ENCODE assay signal across 25 cellular contexts in the genomic region with DNA sequence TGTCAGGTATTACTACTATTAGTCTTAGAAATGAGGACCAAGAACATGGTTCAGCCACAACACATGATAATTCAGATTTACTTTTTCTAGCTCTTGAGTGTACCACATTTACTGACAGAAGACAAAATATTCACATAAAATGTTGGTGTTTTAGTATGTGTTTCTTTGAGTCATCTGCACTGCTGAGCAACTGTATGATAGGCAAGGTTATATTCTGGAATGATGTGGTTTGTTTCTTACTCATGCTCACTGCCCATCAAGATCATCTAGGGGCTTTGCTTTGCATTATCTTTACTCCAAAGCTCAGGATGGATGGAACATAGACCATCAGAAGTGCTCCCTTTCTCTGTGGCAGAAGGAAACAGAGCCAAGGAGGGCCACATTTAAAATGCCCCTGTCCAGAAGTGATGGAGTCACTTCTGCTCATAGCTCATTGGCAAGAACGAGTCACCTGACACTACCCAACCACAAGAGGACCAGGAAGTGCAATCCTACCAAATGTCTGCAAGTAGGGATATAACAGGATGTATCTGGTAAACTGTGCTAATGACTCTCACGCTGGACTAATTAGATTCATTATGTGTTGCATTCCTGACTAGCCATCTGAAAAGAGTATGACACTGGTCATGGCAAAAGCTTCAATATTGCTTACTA.
DNase-seq lines count a peak whose midpoint lies in the region; TF ChIP-seq lines count a peak whose summit lies in the region.
"Had no signal": no experiment of that assay in that cellular context is flagged by ENCODE, and none has a peak within 500 bp of the region (broad histone marks: within the 10 kb centered on the region; RNA-seq: fewer than 3 reads in every experiment).

No MANE protein-coding gene starts in this region.

- no peak overlapping the region for H4K5ac ChIP-seq in mesendoderm (ENCODE audit: low read length)

- H4K8ac ChIP-seq in mesendoderm (ENCODE audit: low read depth, low read length): no peak overlapping the region

- H3K18ac ChIP-seq in mesendoderm (ENCODE audit: low read length): no peak overlapping the region

- no peak for TF ChIP-seq CTCF in Calu3 (IDR thresholded peaks at IDR 0.05; ENCODE audit: unreplicated experiment)

- H3K4me3 Mint-ChIP-seq in Calu3 (ENCODE audit: low read depth, unreplicated experiment): no peak overlapping the region
- H3K4me3 Mint-ChIP-seq: activated CD8-positive, alpha-beta memory T cell treated with anti-CD3 and anti-CD28 coated beads, Interleukin-2, amount 10 ng/mL, durations not matched to agents 7 days and 5 days; activated T-helper 17 cell treated with anti-CD3 and anti-CD28 coated beads, Interleukin-2, amount 50 U/mL, for 72 hours; IgD-negative memory B cell; immature natural killer cell; naive thymus-derived CD8-positive, alpha-beta T cell had no signal

- no peak overlapping the region for H2BK15ac ChIP-seq in mesendoderm (replicated peaks; ENCODE audit: low read depth)

- no peak overlapping the region for H2AK5ac ChIP-seq in mesendoderm (ENCODE audit: low read length)

- H2BK120ac ChIP-seq in mesendoderm (ENCODE audit: low read depth, low read length): no peak overlapping the region

- H3K79me1 ChIP-seq in mesendoderm (ENCODE audit: low read length): no peaks in the 10 kb centered on the region

- no peaks in the 10 kb centered on the region for H3K9me3 Mint-ChIP-seq in Calu3 (ENCODE audit: low read depth, unreplicated experiment)
- H3K9me3 Mint-ChIP-seq: activated T-helper 17 cell treated with anti-CD3 and anti-CD28 coated beads, Interleukin-2, amount 50 U/mL, for 72 hours; IgD-negative memory B cell; immature natural killer cell; naive thymus-derived CD8-positive, alpha-beta T cell had no signal

- no peak overlapping the region for H3K27ac ChIP-seq in mesendoderm (ENCODE audit: low read depth, low read length)
- H3K27ac ChIP-seq: heart left ventricle, prostate gland, SK-N-MC had no signal

- no peak overlapping the region for H2BK5ac ChIP-seq in mesendoderm (ENCODE audit: low read length)

- no peaks in the 10 kb centered on the region for H3K27me3 ChIP-seq in mesendoderm (ENCODE audit: insufficient read depth, low read length, poor library complexity)
- H3K27me3 ChIP-seq: BE2C, heart left ventricle had no signal

- no CpG with 5 or more reads among the region's 2 CpGs for WGBS in mesendoderm (ENCODE audit: extremely low coverage, insufficient coverage, low lambda C conversion rate)

- intact Hi-C loops in Calu3 (cut with micrococcal nuclease; ENCODE audit: unreplicated experiment): no loop called here

- H3K79me2 ChIP-seq in mesendoderm (ENCODE audit: control insufficient read depth, insufficient read depth, low read length): no peaks in the 10 kb centered on the region

- no peak overlapping the region for H3K4me2 ChIP-seq in mesendoderm (ENCODE audit: low read length)

- no peaks in the 10 kb centered on the region for H3K36me3 ChIP-seq in mesendoderm (ENCODE audit: control insufficient read depth, insufficient read depth, low read length)
- H3K36me3 ChIP-seq: BE2C, heart left ventricle, prostate gland had no signal

- H3K9ac ChIP-seq in mesendoderm (ENCODE audit: low read length): no peak overlapping the region

- DNase-seq in ELR (ENCODE audit: low read depth): peak; percentile 51
- DNase-seq in HS-5 (ENCODE audit: low read depth): peak; percentile 9
- peak; percentile 19 for DNase-seq in astrocyte of the hippocampus (ENCODE audit: low read depth, low spot score)
- DNase-seq in mesendoderm: peak; percentile 9
- no peak for DNase-seq in Kasumi-1 (lab: John Stamatoyannopoulos, UW)
- no peak for DNase-seq in NCI-H1092 (lab: John Stamatoyannopoulos, UW)
- no peak for DNase-seq in Calu3
- DNase-seq: activated CD4-positive, CD25-positive, alpha-beta regulatory T cell treated with anti-CD3 and anti-CD28 coated beads, Interleukin-2, amount 50 U/mL, for 72 hours; activated CD8-positive, alpha-beta memory T cell treated with anti-CD3 and anti-CD28 coated beads, Interleukin-2, amount 10 ng/mL, durations not matched to agents 7 days and 5 days; BE2C; central memory CD4-positive, alpha-beta T cell; GF-D8; heart left ventricle; immature natural killer cell; naive thymus-derived CD8-positive, alpha-beta T cell; NCI-H1092 treated with DMSO at 0.1 percent for 48 hours; NCI-H82; small intestine; stimulated activated CD4-positive, alpha-beta T cell treated with anti-CD3 and anti-CD28 coated beads, Interleukin-4, amount 100 ng/mL, for 4 hours; substantia nigra had no signal

- CTCF ChIA-PET in Calu3 (lab: Charles Lee): no interaction called here

- H3K36me3 Mint-ChIP-seq in Calu3 (ENCODE audit: insufficient read depth, unreplicated experiment): no peaks in the 10 kb centered on the region

- peaks cover 2% of the 10 kb centered on the region for H3K4me1 ChIP-seq in mesendoderm (ENCODE audit: control insufficient read depth, low read depth, low read length)
- H3K4me1 ChIP-seq: prostate gland had no signal

- no peaks in the 10 kb centered on the region for H3K27me3 Mint-ChIP-seq in Calu3 (ENCODE audit: unreplicated experiment)
- H3K27me3 Mint-ChIP-seq: activated CD8-positive, alpha-beta memory T cell treated with anti-CD3 and anti-CD28 coated beads, Interleukin-2, amount 10 ng/mL, durations not matched to agents 7 days and 5 days; activated T-helper 17 cell treated with anti-CD3 and anti-CD28 coated beads, Interleukin-2, amount 50 U/mL, for 72 hours; IgD-negative memory B cell; naive thymus-derived CD8-positive, alpha-beta T cell had no signal

- H3K27ac Mint-ChIP-seq in Calu3 (ENCODE audit: unreplicated experiment): no peak overlapping the region
- H3K27ac Mint-ChIP-seq: activated CD8-positive, alpha-beta memory T cell treated with anti-CD3 and anti-CD28 coated beads, Interleukin-2, amount 10 ng/mL, durations not matched to agents 7 days and 5 days; activated T-helper 17 cell treated with anti-CD3 and anti-CD28 coated beads, Interleukin-2, amount 50 U/mL, for 72 hours; IgD-negative memory B cell; immature natural killer cell had no signal

- no peak overlapping the region for H3K4me3 ChIP-seq in mesendoderm (ENCODE audit: low read length)
- H3K4me3 ChIP-seq: heart left ventricle, lung, prostate gland, SK-N-MC had no signal

- H3K4me1 Mint-ChIP-seq in Calu3 (ENCODE audit: low read depth, unreplicated experiment): no peaks in the 10 kb centered on the region

- H3K23ac ChIP-seq in mesendoderm (ENCODE audit: low read length): no peak overlapping the region

- no peak overlapping the region for H3K4ac ChIP-seq in mesendoderm (ENCODE audit: low read depth, low read length)

- no peak overlapping the region for H3K56ac ChIP-seq in mesendoderm (ENCODE audit: low read length)

- BruUV-seq in Calu3 (replicated peaks; lab: Mats Ljungman, UMichigan): no TSS peak

Comparison
In these comparisons a context has a peak if more than half of its experiments do, and no peak if none do; other contexts are left out.
1. DNase-seq: peak in ELR (single experiment), HS-5 (single experiment), astrocyte of the hippocampus (single experiment) and mesendoderm (single experiment); none in Kasumi-1 (0 of 2), NCI-H1092 (single experiment) and Calu3 (single experiment).